In the genomic region with DNA sequence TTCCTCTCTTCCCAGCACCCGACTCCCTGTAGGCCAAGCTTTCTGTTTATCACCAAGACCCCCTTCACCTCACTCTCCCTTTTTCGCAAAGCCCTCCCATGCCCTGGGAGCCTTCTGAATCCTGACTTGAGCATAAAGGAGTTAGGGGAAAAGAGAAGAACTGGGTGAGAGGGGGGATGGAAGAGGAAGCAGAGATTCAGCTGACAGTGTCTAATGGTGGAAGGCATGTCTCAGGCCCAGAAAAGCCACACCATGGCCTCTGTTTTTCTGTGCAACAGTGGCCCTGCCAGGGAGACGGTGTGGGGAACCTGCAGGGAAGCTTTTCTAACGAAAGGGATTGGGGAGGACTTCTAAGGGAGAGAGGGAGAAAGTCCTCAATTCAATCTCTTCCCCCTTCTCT, we compare ENCODE assay signal across 18 cellular contexts. TPM values are rescaled to one million over a fixed set of nuclear protein-coding genes. Genes with fewer than 3 reads are reported as not detected.
DNase-seq lines count a peak whose midpoint lies in the region; ATAC-seq and TF ChIP-seq lines count a peak whose summit lies in the region.
"Had no signal": no experiment of that assay in that cellular context is flagged by ENCODE, and none has a peak within 500 bp of the region (broad histone marks: within the 10 kb centered on the region; RNA-seq: fewer than 3 reads in every experiment).

No MANE protein-coding gene starts in this region.

- H3K4me1 ChIP-seq in BLaER1 treated with 17β-estradiol and CSF1 and Interleukin-3, amounts not matched to agents 10 nM and 100 nM = peaks cover 8 to 99% (median 81%) of the 10 kb centered on the region in 10 experiments; a peak in 19 of 20 replicates
- H3K4me1 ChIP-seq in MM.1S (ENCODE audit: low read length) (peaks cover 12% of the 10 kb centered on the region), osteoblast (ENCODE audit: insufficient read depth, low read length) (peaks cover 14% of the 10 kb centered on the region), body of pancreas (peaks cover 5% of the 10 kb centered on the region)

- peak overlapping the region in 10 of 11 experiments; percentile 43 to 89 (median 80); a peak in 19 of 22 replicates for H3K27ac ChIP-seq in BLaER1 treated with 17β-estradiol and CSF1 and Interleukin-3, amounts not matched to agents 10 nM and 100 nM
- no peak overlapping the region for H3K27ac ChIP-seq in MM.1S (ENCODE audit: low read length)
- no peak overlapping the region for H3K27ac ChIP-seq in osteoblast (ENCODE audit: low read depth, low read length)
- no peak overlapping the region for H3K27ac ChIP-seq in body of pancreas
- H3K27ac ChIP-seq: brain microvascular endothelial cell, VCaP had no signal

- no peaks in the 10 kb centered on the region for H3K27me3 Mint-ChIP-seq in dendritic cell treated with granulocyte-macrophage colony-stimulating factor and Interleukin-4, amounts not matched to agents 40 ng/mL and 50 ng/mL, for 4 days
- H3K27me3 Mint-ChIP-seq: memory B cell, T-cell had no signal

- H3K4me3 Mint-ChIP-seq in dendritic cell treated with granulocyte-macrophage colony-stimulating factor and Interleukin-4, amounts not matched to agents 40 ng/mL and 50 ng/mL, for 4 days = peak overlapping the region; percentile 31
- H3K4me3 Mint-ChIP-seq: activated naive CD4-positive, alpha-beta T cell treated with anti-CD3 and anti-CD28 coated beads for 36 hours; memory B cell; T-cell had no signal

- no peak overlapping the region for H3K4me3 ChIP-seq in BLaER1 treated with 17β-estradiol and CSF1 and Interleukin-3, amounts not matched to agents 10 nM and 100 nM
- H3K4me3 ChIP-seq in MM.1S (ENCODE audit: low read length) = no peak overlapping the region
- H3K4me3 ChIP-seq in osteoblast (ENCODE audit: insufficient read depth, low read length) = no peak overlapping the region
- no peak overlapping the region for H3K4me3 ChIP-seq in body of pancreas

- H3K4me2 ChIP-seq in BLaER1 treated with 17β-estradiol and CSF1 and Interleukin-3, amounts not matched to agents 10 nM and 100 nM = peak overlapping the region in 8 of 11 experiments; percentile 5 to 92 (median 82); a peak in 13 of 22 replicates
- no peak overlapping the region for H3K4me2 ChIP-seq in MM.1S (ENCODE audit: low read depth, low read length)
- no peak overlapping the region for H3K4me2 ChIP-seq in osteoblast (ENCODE audit: insufficient read depth, low read length)

- H3K9ac ChIP-seq in BLaER1 treated with 17β-estradiol and CSF1 and Interleukin-3, amounts not matched to agents 10 nM and 100 nM = peak overlapping the region in 7 of 11 experiments; percentile 3 to 70 (median 60); a peak in 13 of 22 replicates
- no peak overlapping the region for H3K9ac ChIP-seq in MM.1S (ENCODE audit: low read length)

- no peaks in the 10 kb centered on the region for H3K36me3 ChIP-seq in BLaER1 treated with 17β-estradiol and CSF1 and Interleukin-3, amounts not matched to agents 10 nM and 100 nM
- H3K36me3 ChIP-seq in MM.1S (replicated peaks; ENCODE audit: insufficient read depth, low read length) (no peaks in the 10 kb centered on the region), osteoblast (ENCODE audit: insufficient read depth, low read length) (no peaks in the 10 kb centered on the region), body of pancreas (replicated peaks in 1 of 2; ENCODE audit: insufficient read depth in 1 of 2, low read depth in 2 of 2) (no peaks in the 10 kb centered on the region)
- H3K36me3 ChIP-seq: brain microvascular endothelial cell had no signal

- intact Hi-C loops in dendritic cell treated with granulocyte-macrophage colony-stimulating factor and Interleukin-4, amounts not matched to agents 40 ng/mL and 50 ng/mL, for 4 days (cut with micrococcal nuclease) = no loop called here
- intact Hi-C loops in body of pancreas (cut with DNase I) = no loop called here

- no peaks in the 10 kb centered on the region for H3K9me2 ChIP-seq in MM.1S (replicated peaks; ENCODE audit: insufficient read depth, low read length)

- H3K36me3 Mint-ChIP-seq in dendritic cell treated with granulocyte-macrophage colony-stimulating factor and Interleukin-4, amounts not matched to agents 40 ng/mL and 50 ng/mL, for 4 days (ENCODE audit: low read depth) = no peaks in the 10 kb centered on the region
- H3K36me3 Mint-ChIP-seq: memory B cell, T-cell had no signal

- H3K9me3 Mint-ChIP-seq in dendritic cell treated with granulocyte-macrophage colony-stimulating factor and Interleukin-4, amounts not matched to agents 40 ng/mL and 50 ng/mL, for 4 days = no peaks in the 10 kb centered on the region
- H3K9me3 Mint-ChIP-seq: activated naive CD4-positive, alpha-beta T cell treated with anti-CD3 and anti-CD28 coated beads for 36 hours; memory B cell; T-cell had no signal

- H2AFZ ChIP-seq in MM.1S (ENCODE audit: low read length) = peak overlapping the region; percentile 34; the same call in 1 of the 2 replicates
- H2AFZ ChIP-seq in osteoblast (ENCODE audit: low read length) = peak overlapping the region; percentile 63

- no peaks in the 10 kb centered on the region for H4K20me1 ChIP-seq in BLaER1 treated with 17β-estradiol and CSF1 and Interleukin-3, amounts not matched to agents 10 nM and 100 nM
- H4K20me1 ChIP-seq in MM.1S (ENCODE audit: insufficient read depth, low read length) (no peaks in the 10 kb centered on the region), osteoblast (ENCODE audit: insufficient read depth, low read length) (no peaks in the 10 kb centered on the region)

- ATAC-seq in body of pancreas = no peak
- ATAC-seq: T-cell had no signal

- no peak for TF ChIP-seq POLR2A in body of pancreas (IDR thresholded peaks at IDR 0.05)

- DNase-seq in MM.1S (no peak), osteoblast (ENCODE audit: insufficient read length, low spot score, missing footprints) (no peak), body of pancreas (no peak), globus pallidus (ENCODE audit: low spot score) (no peak), cerebellar cortex (ENCODE audit: low spot score) (no peak), NCI-H526 treated with DMSO at 0.1 percent for 48 hours (lab: John Stamatoyannopoulos, UW) (no peak)
- DNase-seq: activated CD4-positive, alpha-beta T cell treated with anti-CD3 and anti-CD28 coated beads, Interleukin-2, amount 50 U/mL, for 48 hours; activated naive CD4-positive, alpha-beta T cell treated with anti-CD3 and anti-CD28 coated beads for 36 hours; AML-193; brain microvascular endothelial cell; effector CD8-positive, alpha-beta T cell; KBM-7; stimulated activated CD4-positive, alpha-beta T cell treated with anti-CD3 and anti-CD28 coated beads, Interleukin-1b, Interleukin-23, amount 100 ng/mL, for 48 hours; T-cell had no signal

- peak overlapping the region; percentile 84 for H3K27ac Mint-ChIP-seq in dendritic cell treated with granulocyte-macrophage colony-stimulating factor and Interleukin-4, amounts not matched to agents 40 ng/mL and 50 ng/mL, for 4 days
- H3K27ac Mint-ChIP-seq: activated naive CD4-positive, alpha-beta T cell treated with anti-CD3 and anti-CD28 coated beads for 36 hours; memory B cell; T-cell had no signal

- H3K9me3 ChIP-seq in BLaER1 treated with 17β-estradiol and CSF1 and Interleukin-3, amounts not matched to agents 10 nM and 100 nM (replicated peaks in 1 of 11) = no peaks in the 10 kb centered on the region
- no peaks in the 10 kb centered on the region for H3K9me3 ChIP-seq in MM.1S (replicated peaks; ENCODE audit: insufficient read depth, low read length)
- H3K9me3 ChIP-seq in osteoblast (ENCODE audit: low read depth, low read length) = no peaks in the 10 kb centered on the region
- H3K9me3 ChIP-seq in body of pancreas = no peaks in the 10 kb centered on the region

- peaks cover 4% of the 10 kb centered on the region for H3F3A ChIP-seq in MM.1S (ENCODE audit: insufficient read depth, low read length)

- peaks cover 71% of the 10 kb centered on the region for H3K4me1 Mint-ChIP-seq in dendritic cell treated with granulocyte-macrophage colony-stimulating factor and Interleukin-4, amounts not matched to agents 40 ng/mL and 50 ng/mL, for 4 days (ENCODE audit: low read depth)

- TF ChIP-seq CTCF in MM.1S (IDR thresholded peaks at IDR 0.05; ENCODE audit: low read length) = no peak
- TF ChIP-seq CTCF in osteoblast (IDR thresholded peaks at IDR 0.05; ENCODE audit: extremely low read depth, low read depth, low read length) = no peak
- TF ChIP-seq CTCF in body of pancreas (IDR thresholded peaks at IDR 0.05) = no peak

- H3K27me3 ChIP-seq in BLaER1 treated with 17β-estradiol and CSF1 and Interleukin-3, amounts not matched to agents 10 nM and 100 nM = no peaks in the 10 kb centered on the region
- H3K27me3 ChIP-seq in MM.1S (replicated peaks; ENCODE audit: insufficient read depth, low read length) = no peaks in the 10 kb centered on the region
- H3K27me3 ChIP-seq in osteoblast (ENCODE audit: insufficient read depth, low read length) = no peaks in the 10 kb centered on the region
- H3K27me3 ChIP-seq in body of pancreas = no peaks in the 10 kb centered on the region
- H3K27me3 ChIP-seq: brain microvascular endothelial cell had no signal

- H3K79me2 ChIP-seq in MM.1S (ENCODE audit: low read length) (no peaks in the 10 kb centered on the region), osteoblast (ENCODE audit: insufficient read depth, low read length) (no peaks in the 10 kb centered on the region)

- whole genome bisulfite sequencing in body of pancreas, 2 donors = 84 to 89% methylated on average over 4 of the region's 4 CpGs

RNA-seq across cellular contexts. Expression of a gene that starts 32.9 kb away (rescaled TPM):
- 39.5 and 49.9 TPM in 2 replicates for total RNA-seq in osteoblast
- 10 to 100 TPM in 1 of 2 donors, 1 to 10 TPM in 1; 7.3 to 11.5 TPM for total RNA-seq in body of pancreas

Comparison
In these comparisons a context has a peak if more than half of its experiments do, and no peak if none do; other contexts are left out.
1. H3K27ac ChIP-seq: peak in BLaER1 treated with 17β-estradiol and CSF1 and Interleukin-3, amounts not matched to agents 10 nM and 100 nM (10 of 11); none in MM.1S (single experiment), osteoblast (single experiment) and body of pancreas (0 of 4).
2. H3K4me2 ChIP-seq: peak in BLaER1 treated with 17β-estradiol and CSF1 and Interleukin-3, amounts not matched to agents 10 nM and 100 nM (8 of 11); none in MM.1S (single experiment) and osteoblast (single experiment).